In the genomic region with DNA sequence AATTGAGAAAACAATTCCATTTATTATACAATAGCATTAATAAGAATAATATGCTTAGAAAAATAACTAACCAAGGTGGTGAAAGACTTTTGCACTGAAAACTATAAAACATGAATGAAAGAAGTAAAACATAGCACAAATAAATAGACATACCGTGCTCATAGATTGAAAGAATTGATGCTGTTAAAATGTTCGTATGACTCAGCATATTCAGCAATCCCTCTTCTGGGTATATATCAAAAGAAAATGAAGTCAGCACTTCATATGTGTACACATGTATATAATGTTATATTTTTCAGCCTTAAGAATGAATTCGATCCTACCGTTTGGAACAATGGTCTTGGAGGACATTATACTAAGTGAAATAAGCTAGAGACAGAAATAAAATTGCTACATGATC, we compare ENCODE assay signal across 23 cellular contexts.
"Had no signal": no experiment of that assay in that cellular context is flagged by ENCODE, and none has a peak within 500 bp of the region (broad histone marks: within the 10 kb centered on the region; RNA-seq: fewer than 3 reads in every experiment).

No MANE protein-coding gene starts in this region.

- ATAC-seq: Panc1, PC-3, T-cell had no signal

- FAIRE-seq: HTR-8/SVneo had no signal

- H3K9ac ChIP-seq: KMS-11, SK-N-SH had no signal

- H3K4me2 ChIP-seq: KMS-11, SK-N-SH had no signal

- DNase-seq: Kasumi-1, MM.1S, NCI-H1092 treated with DMSO at 0.1 percent for 48 hours, NCI-H1436, NCI-H187, NCI-H2029, NCI-H2081 treated with DMSO at 0.1 percent for 48 hours, NCI-H2171, NCI-H345, NCI-H446 treated with DMSO at 0.1 percent for 48 hours, NCI-H524 treated with DMSO at 0.1 percent for 48 hours, NCI-H69, NCI-H774, PC-3, SHP77, SK-N-SH, SW 1271, T-cell had no signal

- H3K9me3 ChIP-seq: SK-N-SH had no signal

- H3K27ac ChIP-seq: HL-60, KMS-11, RWPE1 had no signal
